In genomic region chr10:44724415-44725174, GRCh38 we compare ENCODE assay signal across 11 cellular contexts.
DNase-seq lines count a peak whose midpoint lies in the region; ATAC-seq and TF ChIP-seq lines count a peak whose summit lies in the region.
"Had no signal": no experiment of that assay in that cellular context is flagged by ENCODE, and none has a peak within 500 bp of the region (broad histone marks: within the 10 kb centered on the region; RNA-seq: fewer than 3 reads in every experiment).

No MANE protein-coding gene starts in this region.

- no peak overlapping the region for H3K4me3 Mint-ChIP-seq in activated naive CD8-positive, alpha-beta T cell treated with anti-CD3 and anti-CD28 coated beads, Interleukin-2, amount 50 U/mL, for 24 hours

- no peak for DNase-seq in ascending aorta (ENCODE audit: low spot score in 2 of 2)
- DNase-seq in retinal pigment epithelial cell (ENCODE audit: low read depth): peak; percentile 66
- DNase-seq in activated naive CD8-positive, alpha-beta T cell treated with anti-CD3 and anti-CD28 coated beads, Interleukin-2, amount 50 U/mL, for 24 hours: no peak
- no peak for DNase-seq in OCI-M1 (lab: John Stamatoyannopoulos, UW)
- DNase-seq: activated effector memory CD4-positive, alpha-beta T cell treated with Interleukin-2 at 50 U/mL for 16 hours; NCI-H2171 treated with DMSO at 0.1 percent for 48 hours; stimulated activated CD4-positive, alpha-beta T cell treated with anti-CD3 and anti-CD28 coated beads, Interleukin-1b, Interleukin-23, amount 100 ng/mL, for 48 hours; transverse colon had no signal

- H3K4me3 ChIP-seq in ascending aorta (no peak overlapping the region), retinal pigment epithelial cell (ENCODE audit: low read length) (no peak overlapping the region)
- H3K4me3 ChIP-seq: transverse colon had no signal

- H3K27ac ChIP-seq in ascending aorta: peak overlapping the region; percentile 22 to 36
- H3K27ac ChIP-seq: transverse colon had no signal

- peaks cover 3 to 20% of the 10 kb centered on the region in 2 donors for H3K4me1 ChIP-seq in ascending aorta

- intact Hi-C loops in ascending aorta (cut with DNase I): loop anchor here (5.0 kb wide), 3 partner anchors 62 to 1052 kb away; no protein-coding TSS in a partner anchor

- H3K9me3 Mint-ChIP-seq in activated naive CD8-positive, alpha-beta T cell treated with anti-CD3 and anti-CD28 coated beads, Interleukin-2, amount 50 U/mL, for 24 hours: no peaks in the 10 kb centered on the region

- no peaks in the 10 kb centered on the region for H3K36me3 Mint-ChIP-seq in activated naive CD8-positive, alpha-beta T cell treated with anti-CD3 and anti-CD28 coated beads, Interleukin-2, amount 50 U/mL, for 24 hours (ENCODE audit: low read depth)

- ATAC-seq in GM18861 (IDR thresholded peaks at IDR 0.05; ENCODE audit: unreplicated experiment): peak; percentile 31
- ATAC-seq in HG03354 (IDR thresholded peaks at IDR 0.05; ENCODE audit: poor library complexity, severe bottlenecking, unreplicated experiment): peak; percentile 46
- ATAC-seq in HG03460 (IDR thresholded peaks at IDR 0.05; ENCODE audit: unreplicated experiment): no peak
- no peak for ATAC-seq in activated naive CD8-positive, alpha-beta T cell treated with anti-CD3 and anti-CD28 coated beads, Interleukin-2, amount 50 U/mL, for 24 hours

- H3K27me3 ChIP-seq in ascending aorta: no peaks in the 10 kb centered on the region
- H3K27me3 ChIP-seq: transverse colon had no signal

- H3K27ac Mint-ChIP-seq in activated naive CD8-positive, alpha-beta T cell treated with anti-CD3 and anti-CD28 coated beads, Interleukin-2, amount 50 U/mL, for 24 hours: no peak overlapping the region

- no peaks in the 10 kb centered on the region for H3K36me3 ChIP-seq in ascending aorta
- H3K36me3 ChIP-seq: transverse colon had no signal

- no peak for TF ChIP-seq CTCF in ascending aorta (IDR thresholded peaks at IDR 0.05)
- no peak for TF ChIP-seq CTCF in retinal pigment epithelial cell (conservative IDR thresholded peaks at IDR 0.05; ENCODE audit: low read depth, low read length)

- H3K9me3 ChIP-seq in ascending aorta: peaks cover 0 to 3% of the 10 kb centered on the region in 2 donors
- H3K9me3 ChIP-seq: transverse colon had no signal

- H3K4me1 Mint-ChIP-seq in activated naive CD8-positive, alpha-beta T cell treated with anti-CD3 and anti-CD28 coated beads, Interleukin-2, amount 50 U/mL, for 24 hours: peaks cover 13% of the 10 kb centered on the region

- peaks cover 5% of the 10 kb centered on the region for H3K27me3 Mint-ChIP-seq in activated naive CD8-positive, alpha-beta T cell treated with anti-CD3 and anti-CD28 coated beads, Interleukin-2, amount 50 U/mL, for 24 hours

Comparison
In these comparisons a context has a peak if more than half of its experiments do, and no peak if none do; other contexts are left out.
1. ATAC-seq: peak in GM18861 (single experiment) and HG03354 (single experiment); none in HG03460 (single experiment) and activated naive CD8-positive, alpha-beta T cell treated with anti-CD3 and anti-CD28 coated beads, Interleukin-2, amount 50 U/mL, for 24 hours (single experiment).